ENCODE assay signal across 37 cellular contexts in genomic region chr17:6724009-6724408, GRCh38. TPM values are rescaled to one million over a fixed set of nuclear protein-coding genes. Genes with fewer than 3 reads are reported as not detected.
"Had no signal": no experiment of that assay in that cellular context is flagged by ENCODE, and none has a peak within 500 bp of the region (broad histone marks: within the 10 kb centered on the region; RNA-seq: fewer than 3 reads in every experiment).

No MANE protein-coding gene starts in this region.

- H3K4me3 Mint-ChIP-seq: activated CD4-positive, alpha-beta memory T cell treated with anti-CD3 and anti-CD28 coated beads, Interleukin-2, amount 10 ng/mL, durations not matched to agents 7 days and 5 days; activated CD4-positive, alpha-beta T cell treated with anti-CD3 and anti-CD28 coated beads for 36 hours; activated CD4-positive, alpha-beta T cell treated with anti-CD3 and anti-CD28 coated beads, Interleukin-2, amount 10 ng/mL, durations not matched to agents 7 days and 5 days; activated CD8-positive, alpha-beta memory T cell treated with anti-CD3 and anti-CD28 coated beads, Interleukin-2, amount 10 ng/mL, durations not matched to agents 7 days and 5 days; activated CD8-positive, alpha-beta T cell treated with anti-CD3 and anti-CD28 coated beads, Interleukin-2, amount 10 ng/mL, durations not matched to agents 7 days and 5 days; activated naive CD4-positive, alpha-beta T cell treated with anti-CD3 and anti-CD28 coated beads for 36 hours; activated naive CD8-positive, alpha-beta T cell treated with anti-CD3 and anti-CD28 coated beads for 36 hours; activated T-cell treated with anti-CD3 and anti-CD28 coated beads, Interleukin-2, amount 50 U/mL, for 24 hours; T-helper 1 cell treated with Interleukin-12 subunit alpha and Interleukin-12 subunit beta and Interleukin-4 antibody, amounts not matched to agents 30 μg/mL and 1 μg/mL, for 36 hours; T-helper 2 cell treated with Interferon-gamma antibody and Interleukin-4, amounts not matched to agents 5 μg/mL and 100 μg/mL, for 36 hours; WTC11 had no signal

- H3K27ac Mint-ChIP-seq: activated CD4-positive, alpha-beta memory T cell treated with anti-CD3 and anti-CD28 coated beads, Interleukin-2, amount 10 ng/mL, durations not matched to agents 7 days and 5 days; activated CD4-positive, alpha-beta T cell treated with anti-CD3 and anti-CD28 coated beads for 36 hours; activated CD4-positive, alpha-beta T cell treated with anti-CD3 and anti-CD28 coated beads, Interleukin-2, amount 10 ng/mL, durations not matched to agents 7 days and 5 days; activated CD8-positive, alpha-beta memory T cell treated with anti-CD3 and anti-CD28 coated beads, Interleukin-2, amount 10 ng/mL, durations not matched to agents 7 days and 5 days; activated CD8-positive, alpha-beta T cell treated with anti-CD3 and anti-CD28 coated beads, Interleukin-2, amount 10 ng/mL, durations not matched to agents 7 days and 5 days; activated naive CD4-positive, alpha-beta T cell treated with anti-CD3 and anti-CD28 coated beads for 36 hours; activated naive CD4-positive, alpha-beta T cell treated with anti-CD3 and anti-CD28 coated beads, Interleukin-2, amount 50 U/mL, for 72 hours; activated naive CD8-positive, alpha-beta T cell treated with anti-CD3 and anti-CD28 coated beads for 36 hours; activated T-cell treated with anti-CD3 and anti-CD28 coated beads, Interleukin-2, amount 50 U/mL, for 24 hours; T-helper 1 cell treated with Interleukin-12 subunit alpha and Interleukin-12 subunit beta and Interleukin-4 antibody, amounts not matched to agents 30 μg/mL and 1 μg/mL, for 36 hours; T-helper 2 cell treated with Interferon-gamma antibody and Interleukin-4, amounts not matched to agents 5 μg/mL and 100 μg/mL, for 36 hours; WTC11 had no signal

- H3K9me3 ChIP-seq: adrenal gland, body of pancreas, breast epithelium had no signal

- H3K27me3 ChIP-seq: adrenal gland, body of pancreas, brain microvascular endothelial cell, breast epithelium had no signal

- ATAC-seq: activated CD4-positive, alpha-beta T cell treated with anti-CD3 and anti-CD28 coated beads for 36 hours; activated CD4-positive, CD25-positive, alpha-beta regulatory T cell treated with anti-CD3 and anti-CD28 coated beads, Interleukin-2, amount 50 U/mL, for 24 hours; activated CD8-positive, alpha-beta memory T cell treated with anti-CD3 and anti-CD28 coated beads, Interleukin-2, amount 10 ng/mL, durations not matched to agents 7 days and 5 days; activated CD8-positive, alpha-beta T cell treated with anti-CD3 and anti-CD28 coated beads, Interleukin-2, amount 10 ng/mL, durations not matched to agents 7 days and 5 days; activated naive CD4-positive, alpha-beta T cell treated with anti-CD3 and anti-CD28 coated beads, Interleukin-2, amount 50 U/mL, for 72 hours; body of pancreas; WTC11 had no signal

- DNase-seq: activated CD4-positive, alpha-beta memory T cell treated with anti-CD3 and anti-CD28 coated beads, Interleukin-2, amount 10 ng/mL, durations not matched to agents 7 days and 5 days; activated CD4-positive, alpha-beta T cell treated with anti-CD3 and anti-CD28 coated beads for 1 hour; activated CD4-positive, alpha-beta T cell treated with anti-CD3 and anti-CD28 coated beads for 36 hours; activated CD4-positive, alpha-beta T cell treated with anti-CD3 and anti-CD28 coated beads for 48 hours; activated CD4-positive, alpha-beta T cell treated with anti-CD3 and anti-CD28 coated beads, Interleukin-2, amount 10 ng/mL, durations not matched to agents 7 days and 5 days; activated CD4-positive, alpha-beta T cell treated with anti-CD3 and anti-CD28 coated beads, Interleukin-2, amount 50 U/mL, for 48 hours; activated CD4-positive, CD25-positive, alpha-beta regulatory T cell; activated CD8-positive, alpha-beta memory T cell treated with anti-CD3 and anti-CD28 coated beads for 24 hours; activated CD8-positive, alpha-beta memory T cell treated with anti-CD3 and anti-CD28 coated beads, Interleukin-2, amount 10 ng/mL, durations not matched to agents 7 days and 5 days; activated CD8-positive, alpha-beta memory T cell treated with anti-CD3 and anti-CD28 coated beads, Interleukin-2, amount 50 U/mL, for 48 hours; activated CD8-positive, alpha-beta T cell treated with anti-CD3 and anti-CD28 coated beads, Interleukin-2, amount 10 ng/mL, durations not matched to agents 7 days and 5 days; activated effector memory CD4-positive, alpha-beta T cell treated with anti-CD3 and anti-CD28 coated beads, Interleukin-2, amount 50 U/mL, for 16 hours; activated gamma-delta T cell treated with Interleukin-2 at 50 U/mL for 16 hours; activated naive CD4-positive, alpha-beta T cell; activated naive CD4-positive, alpha-beta T cell treated with anti-CD3 and anti-CD28 coated beads for 36 hours; activated naive CD4-positive, alpha-beta T cell treated with anti-CD3 and anti-CD28 coated beads, Interleukin-2, amount 50 U/mL, for 16 hours; activated naive CD8-positive, alpha-beta T cell treated with anti-CD3 and anti-CD28 coated beads for 36 hours; activated T-cell treated with anti-CD3 and anti-CD28 coated beads, Interleukin-2, amount 50 U/mL, for 24 hours; activated T-cell treated with anti-CD3 and anti-CD28 coated beads, Interleukin-2, amount 50 U/mL, for 48 hours; adrenal gland; amniotic stem cell; aorta; body of pancreas; brain microvascular endothelial cell; central memory CD4-positive, alpha-beta T cell; SW 1271; T-helper 1 cell; T-helper 2 cell; T-helper 9 cell; WERI-Rb-1 had no signal

- H3K36me3 Mint-ChIP-seq: activated CD8-positive, alpha-beta memory T cell treated with anti-CD3 and anti-CD28 coated beads, Interleukin-2, amount 10 ng/mL, durations not matched to agents 7 days and 5 days; activated naive CD4-positive, alpha-beta T cell treated with anti-CD3 and anti-CD28 coated beads, Interleukin-2, amount 50 U/mL, for 72 hours; activated naive CD8-positive, alpha-beta T cell treated with anti-CD3 and anti-CD28 coated beads for 36 hours; WTC11 had no signal

- H3K27ac ChIP-seq: adrenal gland, body of pancreas, brain microvascular endothelial cell, breast epithelium, WERI-Rb-1 had no signal

- H3K9me3 Mint-ChIP-seq: activated CD4-positive, alpha-beta memory T cell treated with anti-CD3 and anti-CD28 coated beads, Interleukin-2, amount 10 ng/mL, durations not matched to agents 7 days and 5 days; activated CD4-positive, alpha-beta T cell treated with anti-CD3 and anti-CD28 coated beads, Interleukin-2, amount 10 ng/mL, durations not matched to agents 7 days and 5 days; activated naive CD4-positive, alpha-beta T cell treated with anti-CD3 and anti-CD28 coated beads for 36 hours; activated naive CD8-positive, alpha-beta T cell treated with anti-CD3 and anti-CD28 coated beads for 36 hours; activated T-cell treated with anti-CD3 and anti-CD28 coated beads, Interleukin-2, amount 50 U/mL, for 24 hours; T-helper 1 cell treated with Interleukin-12 subunit alpha and Interleukin-12 subunit beta and Interleukin-4 antibody, amounts not matched to agents 30 μg/mL and 1 μg/mL, for 36 hours; T-helper 2 cell treated with Interferon-gamma antibody and Interleukin-4, amounts not matched to agents 5 μg/mL and 100 μg/mL, for 36 hours had no signal

- H3K4me1 ChIP-seq: adrenal gland, body of pancreas, breast epithelium had no signal

- H3K4me1 Mint-ChIP-seq: activated CD4-positive, alpha-beta memory T cell treated with anti-CD3 and anti-CD28 coated beads, Interleukin-2, amount 10 ng/mL, durations not matched to agents 7 days and 5 days; activated CD4-positive, alpha-beta T cell treated with anti-CD3 and anti-CD28 coated beads for 36 hours; activated CD4-positive, alpha-beta T cell treated with anti-CD3 and anti-CD28 coated beads, Interleukin-2, amount 10 ng/mL, durations not matched to agents 7 days and 5 days; activated CD8-positive, alpha-beta memory T cell treated with anti-CD3 and anti-CD28 coated beads, Interleukin-2, amount 10 ng/mL, durations not matched to agents 7 days and 5 days; activated naive CD8-positive, alpha-beta T cell treated with anti-CD3 and anti-CD28 coated beads for 36 hours; WTC11 had no signal

- H3K4me3 ChIP-seq: adrenal gland, body of pancreas, breast epithelium had no signal

- H3K36me3 ChIP-seq: adrenal gland, brain microvascular endothelial cell, breast epithelium, WERI-Rb-1 had no signal

RNA-seq across cellular contexts. Expression of gene SLC13A5, which starts 10.8 kb away (rescaled TPM):
- total RNA-seq: activated CD4-positive, alpha-beta memory T cell treated with anti-CD3 and anti-CD28 coated beads, Interleukin-2, amount 10 ng/mL, durations not matched to agents 7 days and 5 days; activated CD4-positive, alpha-beta T cell treated with anti-CD3 and anti-CD28 coated beads for 36 hours; activated CD4-positive, alpha-beta T cell treated with anti-CD3 and anti-CD28 coated beads, Interleukin-2, amount 10 ng/mL, durations not matched to agents 7 days and 5 days; activated CD8-positive, alpha-beta memory T cell treated with anti-CD3 and anti-CD28 coated beads, Interleukin-2, amount 10 ng/mL, durations not matched to agents 7 days and 5 days; activated CD8-positive, alpha-beta T cell treated with anti-CD3 and anti-CD28 coated beads, Interleukin-2, amount 10 ng/mL, durations not matched to agents 7 days and 5 days; activated naive CD4-positive, alpha-beta T cell treated with anti-CD3 and anti-CD28 coated beads for 36 hours; activated naive CD4-positive, alpha-beta T cell treated with anti-CD3 and anti-CD28 coated beads, Interleukin-2, amount 50 U/mL, for 72 hours; activated naive CD8-positive, alpha-beta T cell treated with anti-CD3 and anti-CD28 coated beads for 36 hours; body of pancreas had no signal
- polyA plus RNA-seq: aorta had no signal

RNA-seq across cellular contexts. Expression of gene FBXO39, which starts 52.0 kb away (rescaled TPM):
- total RNA-seq: activated naive CD4-positive, alpha-beta T cell treated with anti-CD3 and anti-CD28 coated beads for 36 hours; activated naive CD8-positive, alpha-beta T cell treated with anti-CD3 and anti-CD28 coated beads for 36 hours; body of pancreas; cardiac septum; WTC11 had no signal
